22 cellular contexts compared by ENCODE assay signal in genomic region chr6:90436403-90436802, GRCh38.
"Had no signal": no experiment of that assay in that cellular context is flagged by ENCODE, and none has a peak within 500 bp of the region (broad histone marks: within the 10 kb centered on the region; RNA-seq: fewer than 3 reads in every experiment).

No MANE protein-coding gene starts in this region.

- H3K36me3 Mint-ChIP-seq: type B pancreatic cell had no signal

- H3K4me3 Mint-ChIP-seq: activated B cell treated with CpG ODN at 0.5 μM for 24 hours; activated CD4-positive, alpha-beta T cell treated with anti-CD3 and anti-CD28 coated beads for 36 hours; activated naive CD4-positive, alpha-beta T cell treated with anti-CD3 and anti-CD28 coated beads for 36 hours; activated T-cell treated with anti-CD3 and anti-CD28 coated beads, Interleukin-2, amount 50 U/mL, for 4 hours; naive B cell; stimulated activated memory B cell treated with anti-CD40 and anti-IgM and Interleukin-4, amounts not matched to agents 10 μg/mL and 1 μg/mL and 100 μg/mL, for 72 hours; type B pancreatic cell had no signal

- DNase-seq: activated B cell treated with CpG ODN at 0.5 μM for 24 hours; activated CD4-positive, alpha-beta T cell treated with anti-CD3 and anti-CD28 coated beads for 36 hours; activated CD4-positive, alpha-beta T cell treated with anti-CD3 and anti-CD28 coated beads, Interleukin-2, amount 50 U/mL, for 4 hours; activated CD8-positive, alpha-beta memory T cell treated with anti-CD3 and anti-CD28 coated beads for 24 hours; activated CD8-positive, alpha-beta memory T cell treated with anti-CD3 and anti-CD28 coated beads, Interleukin-2, amount 50 U/mL, for 4 hours; activated naive CD4-positive, alpha-beta T cell treated with anti-CD3 and anti-CD28 coated beads for 36 hours; activated T-cell treated with anti-CD3 and anti-CD28 coated beads, Interleukin-2, amount 50 U/mL, for 4 hours; anterior cingulate cortex; body of pancreas; kidney; lower lobe of right lung; naive B cell; occipital lobe; right lobe of liver; small intestine; stimulated activated CD4-positive, alpha-beta T cell treated with anti-CD3 and anti-CD28 coated beads, Interleukin-2, amount 100 ng/mL, for 24 hours; T1000 had no signal

- FAIRE-seq: kidney, small intestine had no signal

- H3K9me3 ChIP-seq: lower lobe of right lung, right lobe of liver, thoracic aorta, vagina had no signal

- H3K27me3 ChIP-seq: body of pancreas, right lobe of liver, vagina had no signal

- H3K27ac Mint-ChIP-seq: activated B cell treated with CpG ODN at 0.5 μM for 24 hours; activated CD4-positive, alpha-beta T cell treated with anti-CD3 and anti-CD28 coated beads for 36 hours; activated naive CD4-positive, alpha-beta T cell treated with anti-CD3 and anti-CD28 coated beads for 36 hours; stimulated activated memory B cell treated with anti-CD40 and anti-IgM and Interleukin-4, amounts not matched to agents 10 μg/mL and 1 μg/mL and 100 μg/mL, for 72 hours; type B pancreatic cell had no signal

- H3K27me3 Mint-ChIP-seq: activated CD4-positive, alpha-beta T cell treated with anti-CD3 and anti-CD28 coated beads for 36 hours; naive B cell had no signal

- H3K36me3 ChIP-seq: lower lobe of right lung, right lobe of liver, thoracic aorta, vagina had no signal

- ATAC-seq: activated T-cell treated with anti-CD3 and anti-CD28 coated beads, Interleukin-2, amount 50 U/mL, for 4 hours; body of pancreas; lower lobe of right lung; right lobe of liver; stimulated activated memory B cell treated with anti-CD40 and anti-IgM and Interleukin-4, amounts not matched to agents 10 μg/mL and 1 μg/mL and 100 μg/mL, for 72 hours had no signal

- H3K4me1 Mint-ChIP-seq: activated B cell treated with CpG ODN at 0.5 μM for 24 hours; stimulated activated memory B cell treated with anti-CD40 and anti-IgM and Interleukin-4, amounts not matched to agents 10 μg/mL and 1 μg/mL and 100 μg/mL, for 72 hours had no signal

- H3K4me1 ChIP-seq: body of pancreas, lower lobe of right lung, right lobe of liver, vagina had no signal

- H3K27ac ChIP-seq: body of pancreas, epithelial cell of prostate, lower lobe of right lung, right lobe of liver, thoracic aorta, vagina had no signal

- H3K4me3 ChIP-seq: body of pancreas, lower lobe of right lung, right lobe of liver, thoracic aorta, vagina had no signal
